Comparison of ENCODE assay signal across 11 cellular contexts in genomic region chr3:132347095-132347494, GRCh38. TPM values are rescaled to one million over a fixed set of nuclear protein-coding genes. Genes with fewer than 3 reads are reported as not detected.
A peak's percentile ranks its signal among the peaks of the same experiment; 100 is the strongest.
DNase-seq lines count a peak whose midpoint lies in the region; ATAC-seq and TF ChIP-seq lines count a peak whose summit lies in the region.
"Had no signal": no experiment of that assay in that cellular context is flagged by ENCODE, and none has a peak within 500 bp of the region (broad histone marks: within the 10 kb centered on the region; RNA-seq: fewer than 3 reads in every experiment).

No MANE protein-coding gene starts in this region.

- H3K4me3 ChIP-seq in breast epithelium, result no peak overlapping the region
- no peak overlapping the region for H3K4me3 ChIP-seq in adrenal gland

- no peaks in the 10 kb centered on the region for H3K9me3 ChIP-seq in breast epithelium
- H3K9me3 ChIP-seq in adrenal gland (replicated peaks in 1 of 3), result no peaks in the 10 kb centered on the region

- H3K27me3 Mint-ChIP-seq in MCF 10A (ENCODE audit: insufficient read depth, unreplicated experiment) (no peaks in the 10 kb centered on the region), type B pancreatic cell (no peaks in the 10 kb centered on the region)
- H3K27me3 Mint-ChIP-seq in activated T-helper 17 cell treated with anti-CD3 and anti-CD28 coated beads, Interleukin-2, amount 50 U/mL, for 72 hours, result peaks cover 6% of the 10 kb centered on the region
- H3K27me3 Mint-ChIP-seq: activated B cell treated with CpG ODN at 0.5 μM for 24 hours, B cell had no signal

- no peaks in the 10 kb centered on the region for H3K27me3 ChIP-seq in breast epithelium
- H3K27me3 ChIP-seq in adrenal gland, result no peaks in the 10 kb centered on the region

- 40 to 52% (median 44%) methylated on average over 1 of the region's 1 CpG for WGBS in adrenal gland, 4 donors

- POLR2A ChIA-PET in MCF 10A (lab: Yijun Ruan, JAX), result no interaction called here

- no TSS peak for BruUV-seq in MCF 10A (replicated peaks; lab: Mats Ljungman, UMichigan)

- no peak for ATAC-seq in activated T-helper 17 cell treated with anti-CD3 and anti-CD28 coated beads, Interleukin-2, amount 50 U/mL, for 72 hours (replicated peaks)

- no peak overlapping the region for H3K27ac ChIP-seq in breast epithelium
- peak overlapping the region in 2 of 5 donors; percentile 5 to 13 for H3K27ac ChIP-seq in adrenal gland

- intact Hi-C loops in MCF 10A (cut with micrococcal nuclease), result no loop called here
- intact Hi-C loops in breast epithelium (cut with DNase I; ENCODE audit: low total_unique reads), result loop anchor here (10.0 kb wide), 1 partner anchor 92 kb away; no protein-coding TSS in a partner anchor
- intact Hi-C loops in adrenal gland (cut with DNase I), result no loop called here
- intact Hi-C loops in head of caudate nucleus (cut with DNase I), result no loop called here
- intact Hi-C loops in posterior vena cava (cut with DNase I), result no loop called here

- DNase-seq in MCF 10A (ENCODE audit: unreplicated experiment) (peak; percentile 65), breast epithelium (ENCODE audit: low spot score in 2 of 2) (no peak), adrenal gland (peak; percentile 28 to 82 (median 63)), head of caudate nucleus (peak in 23 of 42 donors; percentile 8 to 65 (median 25)), type B pancreatic cell (ENCODE audit: extremely low spot score, unreplicated experiment) (no peak), CD1c-positive myeloid dendritic cell (ENCODE audit: extremely low spot score) (no peak), posterior vena cava (ENCODE audit: low spot score) (no peak)
- DNase-seq: activated B cell treated with CpG ODN at 0.5 μM for 24 hours; effector CD4-positive, alpha-beta T cell had no signal

- H3K4me3 Mint-ChIP-seq in MCF 10A (ENCODE audit: unreplicated experiment) (no peak overlapping the region), type B pancreatic cell (no peak overlapping the region)
- H3K4me3 Mint-ChIP-seq in activated T-helper 17 cell treated with anti-CD3 and anti-CD28 coated beads, Interleukin-2, amount 50 U/mL, for 72 hours, result no peak overlapping the region
- H3K4me3 Mint-ChIP-seq: activated B cell treated with CpG ODN at 0.5 μM for 24 hours, B cell had no signal

- H3K36me3 Mint-ChIP-seq in MCF 10A (ENCODE audit: insufficient read depth, unreplicated experiment), result no peaks in the 10 kb centered on the region
- no peaks in the 10 kb centered on the region for H3K36me3 Mint-ChIP-seq in type B pancreatic cell
- H3K36me3 Mint-ChIP-seq in activated T-helper 17 cell treated with anti-CD3 and anti-CD28 coated beads, Interleukin-2, amount 50 U/mL, for 72 hours (ENCODE audit: low read depth), result no peaks in the 10 kb centered on the region

- H3K36me3 ChIP-seq in breast epithelium, result no peaks in the 10 kb centered on the region
- no peaks in the 10 kb centered on the region for H3K36me3 ChIP-seq in adrenal gland (replicated peaks in 1 of 2)

- peaks cover 19% of the 10 kb centered on the region for H3K4me1 Mint-ChIP-seq in MCF 10A (ENCODE audit: insufficient read depth, unreplicated experiment)
- peaks cover 17% of the 10 kb centered on the region for H3K4me1 Mint-ChIP-seq in type B pancreatic cell (ENCODE audit: unreplicated experiment)
- H3K4me1 Mint-ChIP-seq in activated T-helper 17 cell treated with anti-CD3 and anti-CD28 coated beads, Interleukin-2, amount 50 U/mL, for 72 hours, result peaks cover 5% of the 10 kb centered on the region

- CTCF ChIA-PET in MCF 10A (lab: Yijun Ruan, JAX), result interaction anchor here (0.5 to 18.2 kb wide), 9 partner anchors 16 to 296 kb away, joined by 3 to 343 read pairs (median 4); no protein-coding TSS in a partner anchor

- H3K9me3 Mint-ChIP-seq in MCF 10A (ENCODE audit: unreplicated experiment) (no peaks in the 10 kb centered on the region), type B pancreatic cell (no peaks in the 10 kb centered on the region)
- no peaks in the 10 kb centered on the region for H3K9me3 Mint-ChIP-seq in activated T-helper 17 cell treated with anti-CD3 and anti-CD28 coated beads, Interleukin-2, amount 50 U/mL, for 72 hours
- H3K9me3 Mint-ChIP-seq: activated B cell treated with CpG ODN at 0.5 μM for 24 hours had no signal

- TF ChIP-seq POLR2A in breast epithelium (IDR thresholded peaks at IDR 0.05), result no peak
- no peak for TF ChIP-seq POLR2A in adrenal gland (IDR thresholded peaks at IDR 0.05)

- H3K27ac Mint-ChIP-seq in MCF 10A (ENCODE audit: low read depth, unreplicated experiment) (peak overlapping the region; percentile 80), type B pancreatic cell (peak overlapping the region; percentile 50)
- H3K27ac Mint-ChIP-seq in activated T-helper 17 cell treated with anti-CD3 and anti-CD28 coated beads, Interleukin-2, amount 50 U/mL, for 72 hours, result no peak overlapping the region
- H3K27ac Mint-ChIP-seq: activated B cell treated with CpG ODN at 0.5 μM for 24 hours, B cell had no signal

- TF ChIP-seq CTCF in MCF 10A (IDR thresholded peaks at IDR 0.05; ENCODE audit: unreplicated experiment) (no peak), breast epithelium (IDR thresholded peaks at IDR 0.05) (no peak), adrenal gland (IDR thresholded peaks at IDR 0.05) (no peak), type B pancreatic cell (conservative IDR thresholded peaks at IDR 0.05) (no peak)

- H3K4me1 ChIP-seq in breast epithelium, result no peaks in the 10 kb centered on the region
- peaks cover 0 to 4% of the 10 kb centered on the region in 2 donors for H3K4me1 ChIP-seq in adrenal gland (replicated peaks in 1 of 2)

RNA-seq across cellular contexts. Expression of gene ACP3, which starts 29.9 kb away (rescaled TPM):
- total RNA-seq in MCF 10A (2022), result not detected in 2 replicates
- 1 to 10 TPM; 1.8 to 6.9 (median 6.7) TPM for total RNA-seq in breast epithelium
- 10 to 100 TPM in 4 of 8 donors, 1 to 10 TPM in 4; 3.1 to 30.8 (median 9.1) TPM for total RNA-seq in adrenal gland
- polyA plus RNA-seq in adrenal gland, result 1 to 10 TPM in 1 of 3 donors, under 1 TPM in 2; 0.48 to 5.1 (median 0.91) TPM
- 3.5 and 8.2 TPM in 2 replicates for total RNA-seq in type B pancreatic cell (ENCODE audit: low replicate concordance)
- total RNA-seq in activated T-helper 17 cell treated with anti-CD3 and anti-CD28 coated beads, Interleukin-2, amount 50 U/mL, for 72 hours, result not detected
- 1 to 10 TPM; 1.3 to 3.3 TPM for total RNA-seq in posterior vena cava

Comparison
In these comparisons a context has a peak if more than half of its experiments do, and no peak if none do; other contexts are left out.
1. DNase-seq: peak in MCF 10A (single experiment), adrenal gland (7 of 7) and head of caudate nucleus (23 of 42); none in breast epithelium (0 of 2), type B pancreatic cell (single experiment), CD1c-positive myeloid dendritic cell (single experiment) and posterior vena cava (single experiment).